Comparison of ENCODE assay signal across 14 cellular contexts in the genomic region with DNA sequence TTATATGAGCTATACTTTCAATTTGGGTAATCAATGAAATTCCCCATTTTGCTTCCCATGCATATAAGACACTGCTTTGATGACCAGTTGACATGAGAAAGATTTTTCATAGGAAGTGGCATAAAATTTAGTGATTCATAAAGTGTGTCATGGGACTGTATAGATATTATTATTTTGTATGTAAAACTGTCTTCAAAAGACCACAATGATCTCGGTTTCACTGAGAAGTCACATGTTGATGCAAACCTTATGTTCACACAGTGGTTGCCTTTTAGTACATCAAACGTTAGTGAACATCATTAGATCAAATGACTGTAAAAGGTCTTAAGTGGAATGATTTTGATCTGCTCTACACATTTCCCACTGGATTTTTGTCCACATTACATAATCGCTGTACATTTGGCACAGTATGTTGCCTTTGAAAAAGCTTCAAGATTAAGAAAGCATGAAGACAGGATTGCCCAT.
DNase-seq lines count a peak whose midpoint lies in the region; ATAC-seq and TF ChIP-seq lines count a peak whose summit lies in the region.
"Had no signal": no experiment of that assay in that cellular context is flagged by ENCODE, and none has a peak within 500 bp of the region (broad histone marks: within the 10 kb centered on the region; RNA-seq: fewer than 3 reads in every experiment).

No MANE protein-coding gene starts in this region.

- 45% methylated on average over 3 of the region's 3 CpGs for WGBS in hepatocyte (ENCODE audit: low lambda C conversion rate, missing lambda C conversion rate)
- WGBS in gastroesophageal sphincter (ENCODE audit: low coverage in 1 of 2), 2 donors, result 54 to 57% methylated on average over 3 of the region's 3 CpGs

- H3K27ac ChIP-seq in OCI-LY7 (ENCODE audit: low read depth, low read length, poor library complexity, severe bottlenecking) (no peak overlapping the region), hepatocyte (no peak overlapping the region), gastroesophageal sphincter (no peak overlapping the region)
- H3K27ac ChIP-seq: adrenal gland, suprapubic skin had no signal

- H3K36me3 ChIP-seq in OCI-LY7 (ENCODE audit: insufficient read depth, low read length) (no peaks in the 10 kb centered on the region), hepatocyte (replicated peaks; ENCODE audit: insufficient read depth, low read depth) (no peaks in the 10 kb centered on the region), gastroesophageal sphincter (no peaks in the 10 kb centered on the region)
- H3K36me3 ChIP-seq: adrenal gland, suprapubic skin had no signal

- no peak for TF ChIP-seq CTCF in fibroblast of the aortic adventitia (IDR thresholded peaks at IDR 0.05; ENCODE audit: insufficient read depth, low read length)
- TF ChIP-seq CTCF in OCI-LY7 (conservative IDR thresholded peaks at IDR 0.05; ENCODE audit: low read length), result no peak
- no peak for TF ChIP-seq CTCF in hepatocyte (IDR thresholded peaks at IDR 0.05; ENCODE audit: poor library complexity)
- TF ChIP-seq CTCF in foreskin fibroblast (IDR thresholded peaks at IDR 0.05; ENCODE audit: low read depth, low read length), result no peak
- no peak for TF ChIP-seq CTCF in gastroesophageal sphincter (IDR thresholded peaks at IDR 0.05)

- TF ChIP-seq EP300 in gastroesophageal sphincter (IDR thresholded peaks at IDR 0.05), result no peak

- H3K9me2 ChIP-seq in OCI-LY7 (ENCODE audit: insufficient read depth, low read length), result no peaks in the 10 kb centered on the region
- no peaks in the 10 kb centered on the region for H3K9me2 ChIP-seq in hepatocyte (replicated peaks; ENCODE audit: insufficient read depth)

- DNase-seq in fibroblast of the aortic adventitia (ENCODE audit: low read depth), result peak; percentile 13
- no peak for DNase-seq in OCI-LY7 (ENCODE audit: low spot score)
- no peak for DNase-seq in hepatocyte (ENCODE audit: low spot score)
- DNase-seq in foreskin fibroblast, result no peak
- DNase-seq: adrenal gland, DMS 273 treated with DMSO at 0.1 percent for 48 hours, GOT3, NCI-H226 had no signal

- H3K4me1 ChIP-seq in OCI-LY7 (ENCODE audit: insufficient read depth, low read length, poor library complexity, severe bottlenecking) (no peaks in the 10 kb centered on the region), hepatocyte (ENCODE audit: insufficient read depth) (no peaks in the 10 kb centered on the region), gastroesophageal sphincter (peaks cover 0 to 11% (median 3%) of the 10 kb centered on the region in 3 donors)
- H3K4me1 ChIP-seq: adrenal gland, suprapubic skin had no signal

- intact Hi-C loops in OCI-LY7 (cut with micrococcal nuclease; ENCODE audit: unreplicated experiment), result no loop called here

- no peaks in the 10 kb centered on the region for H3K9me3 ChIP-seq in OCI-LY7 (ENCODE audit: low read length)
- H3K9me3 ChIP-seq in hepatocyte (ENCODE audit: low read depth), result no peaks in the 10 kb centered on the region
- H3K9me3 ChIP-seq in gastroesophageal sphincter, result no peaks in the 10 kb centered on the region
- H3K9me3 ChIP-seq: adrenal gland, suprapubic skin had no signal

- H3K27me3 ChIP-seq in hepatocyte, result no peaks in the 10 kb centered on the region
- H3K27me3 ChIP-seq in gastroesophageal sphincter, result no peaks in the 10 kb centered on the region
- H3K27me3 ChIP-seq: adrenal gland, suprapubic skin had no signal

- ATAC-seq in GM18867 (IDR thresholded peaks at IDR 0.05; ENCODE audit: unreplicated experiment), result peak; percentile 96
- peak; percentile 92 for ATAC-seq in GM21528 (IDR thresholded peaks at IDR 0.05; ENCODE audit: low FRiP score, unreplicated experiment)
- ATAC-seq in HG03097 (IDR thresholded peaks at IDR 0.05; ENCODE audit: low FRiP score, unreplicated experiment), result peak; percentile 75
- ATAC-seq in gastroesophageal sphincter, result no peak
- ATAC-seq: SK-N-SH treated with all-trans-retinoic acid at 6 μM for 48 hours had no signal

- H3K79me2 ChIP-seq in OCI-LY7 (ENCODE audit: insufficient read depth, low read depth, low read length), result no peaks in the 10 kb centered on the region
- H3K79me2 ChIP-seq in hepatocyte, result no peaks in the 10 kb centered on the region

- no peak for TF ChIP-seq POLR2A in gastroesophageal sphincter (IDR thresholded peaks at IDR 0.05)

- H4K20me1 ChIP-seq in OCI-LY7 (ENCODE audit: insufficient read depth, low read length) (no peaks in the 10 kb centered on the region), hepatocyte (ENCODE audit: insufficient read depth, poor library complexity, severe bottlenecking) (no peaks in the 10 kb centered on the region)

- H3K4me2 ChIP-seq in OCI-LY7 (ENCODE audit: low read length) (no peak overlapping the region), hepatocyte (no peak overlapping the region)

- BruUV-seq in OCI-LY7 (replicated peaks; lab: Mats Ljungman, UMichigan), result no TSS peak

- CTCF ChIA-PET in OCI-LY7 (lab: Charles Lee; ENCODE audit: unreplicated experiment), result no interaction called here

- POLR2A ChIA-PET in OCI-LY7 (lab: Charles Lee), result interaction anchor here (0.7 to 1.2 kb wide), 5 partner anchors 15 to 424 kb away, joined by 3 to 5 read pairs (median 3); no protein-coding TSS in a partner anchor

- H3K4me3 ChIP-seq in fibroblast of the aortic adventitia (ENCODE audit: low read depth, low read length) (no peak overlapping the region), OCI-LY7 (ENCODE audit: low read depth, low read length, poor library complexity, severe bottlenecking) (no peak overlapping the region), hepatocyte (no peak overlapping the region), foreskin fibroblast (ENCODE audit: low read depth in 1 of 2, low read length in 2 of 2) (no peak overlapping the region), gastroesophageal sphincter (no peak overlapping the region)
- H3K4me3 ChIP-seq: adrenal gland, suprapubic skin had no signal

- no peak overlapping the region for H2AFZ ChIP-seq in OCI-LY7 (ENCODE audit: low read length)
- no peak overlapping the region for H2AFZ ChIP-seq in hepatocyte
